1 cellular context compared by ENCODE assay signal in the genomic region with DNA sequence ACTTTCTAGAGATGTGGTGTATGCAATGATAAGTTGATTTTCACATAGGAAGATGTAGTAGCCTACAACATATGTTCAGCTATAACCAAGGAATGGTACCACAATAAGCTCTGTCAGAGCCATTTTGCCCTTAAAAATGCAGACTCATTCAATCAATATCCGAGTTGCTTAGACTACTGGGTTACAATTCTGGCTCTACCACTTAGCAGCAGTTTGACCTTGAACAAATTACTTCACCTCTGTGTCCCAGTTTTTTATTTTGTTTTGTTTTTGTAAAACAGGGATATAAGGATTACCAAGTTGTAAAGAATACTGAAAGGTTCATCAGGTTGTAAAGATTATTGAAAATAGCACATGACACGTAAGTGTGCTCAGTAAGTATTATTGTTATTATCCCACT.
TF ChIP-seq lines count a peak whose summit lies in the region.

No MANE protein-coding gene starts in this region.

TF ChIP-seq in HEK293, 187 proteins besides CTCF, POLR2A, EP300 and RAD21 (continued from another document):
- TF ChIP-seq, protein P1, sequence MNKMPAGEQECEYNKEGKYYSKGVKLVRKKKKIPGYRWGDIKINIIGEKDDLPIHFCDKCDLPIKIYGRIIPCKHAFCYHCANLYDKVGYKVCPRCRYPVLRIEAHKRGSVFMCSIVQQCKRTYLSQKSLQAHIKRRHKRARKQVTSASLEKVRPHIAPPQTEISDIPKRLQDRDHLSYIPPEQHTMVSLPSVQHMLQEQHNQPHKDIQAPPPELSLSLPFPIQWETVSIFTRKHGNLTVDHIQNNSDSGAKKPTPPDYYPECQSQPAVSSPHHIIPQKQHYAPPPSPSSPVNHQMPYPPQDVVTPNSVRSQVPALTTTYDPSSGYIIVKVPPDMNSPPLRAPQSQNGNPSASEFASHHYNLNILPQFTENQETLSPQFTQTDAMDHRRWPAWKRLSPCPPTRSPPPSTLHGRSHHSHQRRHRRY (tag by site-specific recombination; IDR thresholded peaks at IDR 0.05), result no peak
- no peak for TF ChIP-seq KLF8 (tag by site-specific recombination; IDR thresholded peaks at IDR 0.05)
- TF ChIP-seq, protein P2, sequence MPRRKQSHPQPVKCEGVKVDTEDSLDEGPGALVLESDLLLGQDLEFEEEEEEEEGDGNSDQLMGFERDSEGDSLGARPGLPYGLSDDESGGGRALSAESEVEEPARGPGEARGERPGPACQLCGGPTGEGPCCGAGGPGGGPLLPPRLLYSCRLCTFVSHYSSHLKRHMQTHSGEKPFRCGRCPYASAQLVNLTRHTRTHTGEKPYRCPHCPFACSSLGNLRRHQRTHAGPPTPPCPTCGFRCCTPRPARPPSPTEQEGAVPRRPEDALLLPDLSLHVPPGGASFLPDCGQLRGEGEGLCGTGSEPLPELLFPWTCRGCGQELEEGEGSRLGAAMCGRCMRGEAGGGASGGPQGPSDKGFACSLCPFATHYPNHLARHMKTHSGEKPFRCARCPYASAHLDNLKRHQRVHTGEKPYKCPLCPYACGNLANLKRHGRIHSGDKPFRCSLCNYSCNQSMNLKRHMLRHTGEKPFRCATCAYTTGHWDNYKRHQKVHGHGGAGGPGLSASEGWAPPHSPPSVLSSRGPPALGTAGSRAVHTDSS (tag by site-specific recombination; IDR thresholded peaks at IDR 0.05), result no peak
